Comparison of ENCODE assay signal across 9 cellular contexts in genomic region chr10:18501198-18501597, GRCh38.
DNase-seq lines count a peak whose midpoint lies in the region; ATAC-seq and TF ChIP-seq lines count a peak whose summit lies in the region.
"Had no signal": no experiment of that assay in that cellular context is flagged by ENCODE, and none has a peak within 500 bp of the region (broad histone marks: within the 10 kb centered on the region; RNA-seq: fewer than 3 reads in every experiment).

No MANE protein-coding gene starts in this region.

- no peaks in the 10 kb centered on the region for H3K9me3 Mint-ChIP-seq in stimulated activated naive B cell treated with anti-CD40 and anti-IgM and Interleukin-4, amounts not matched to agents 10 μg/mL and 1 μg/mL and 100 μg/mL, for 72 hours

- H3K27me3 Mint-ChIP-seq in stimulated activated naive B cell treated with anti-CD40 and anti-IgM and Interleukin-4, amounts not matched to agents 10 μg/mL and 1 μg/mL and 100 μg/mL, for 72 hours, result no peaks in the 10 kb centered on the region

- H3K27ac ChIP-seq in heart right ventricle, result peak overlapping the region in 1 of 10 donors; percentile 13
- H3K27ac ChIP-seq: skin epidermis had no signal

- intact Hi-C loops in heart right ventricle (cut with DNase I), result no loop called here

- DNase-seq in GM10266 (ENCODE audit: extremely low spot score), result peak; percentile 9
- DNase-seq in fibroblast of gingiva (ENCODE audit: low read depth), result peak; percentile 27
- no peak for DNase-seq in stimulated activated naive B cell treated with anti-CD40 and anti-IgM and Interleukin-4, amounts not matched to agents 10 μg/mL and 1 μg/mL and 100 μg/mL, for 72 hours
- no peak for DNase-seq in NCI-H2196 treated with DMSO at 0.1 percent for 48 hours (lab: John Stamatoyannopoulos, UW; ENCODE audit: unreplicated experiment)
- DNase-seq in heart right ventricle, result no peak
- DNase-seq in MV-4-11 (lab: John Stamatoyannopoulos, UW), result no peak

- peaks cover 0 to 22% (median 11%) of the 10 kb centered on the region in 9 donors for H3K4me1 ChIP-seq in heart right ventricle

- 83 to 87% methylated on average over 3 of the region's 3 CpGs for WGBS in heart right ventricle, 2 donors

- H3K4me3 ChIP-seq in heart right ventricle, result no peak overlapping the region
- H3K4me3 ChIP-seq: skin epidermis had no signal

- H3K36me3 ChIP-seq in heart right ventricle, result peaks cover 0 to 21% (median 0%) of the 10 kb centered on the region in 9 donors

- no peaks in the 10 kb centered on the region for H3K36me3 Mint-ChIP-seq in stimulated activated naive B cell treated with anti-CD40 and anti-IgM and Interleukin-4, amounts not matched to agents 10 μg/mL and 1 μg/mL and 100 μg/mL, for 72 hours

- no peak overlapping the region for H3K4me3 Mint-ChIP-seq in stimulated activated naive B cell treated with anti-CD40 and anti-IgM and Interleukin-4, amounts not matched to agents 10 μg/mL and 1 μg/mL and 100 μg/mL, for 72 hours

- no peak for TF ChIP-seq CTCF in GM10266 (IDR thresholded peaks at IDR 0.05; ENCODE audit: control insufficient read depth, insufficient read depth, low read depth, missing control alignments)
- no peak for TF ChIP-seq CTCF in heart right ventricle (IDR thresholded peaks at IDR 0.05)

- peak; percentile 96 for ATAC-seq in GM21390 (IDR thresholded peaks at IDR 0.05; ENCODE audit: unreplicated experiment)
- ATAC-seq in HG03558 (IDR thresholded peaks at IDR 0.05; ENCODE audit: extremely low read depth, unreplicated experiment), result peak; percentile 98
- no peak for ATAC-seq in stimulated activated naive B cell treated with anti-CD40 and anti-IgM and Interleukin-4, amounts not matched to agents 10 μg/mL and 1 μg/mL and 100 μg/mL, for 72 hours (replicated peaks)
- no peak for ATAC-seq in heart right ventricle

- H3K9me3 ChIP-seq in heart right ventricle, result no peaks in the 10 kb centered on the region

- H3K27ac Mint-ChIP-seq in stimulated activated naive B cell treated with anti-CD40 and anti-IgM and Interleukin-4, amounts not matched to agents 10 μg/mL and 1 μg/mL and 100 μg/mL, for 72 hours, result no peak overlapping the region

- no peaks in the 10 kb centered on the region for H3K27me3 ChIP-seq in heart right ventricle

- no peaks in the 10 kb centered on the region for H3K4me1 Mint-ChIP-seq in stimulated activated naive B cell treated with anti-CD40 and anti-IgM and Interleukin-4, amounts not matched to agents 10 μg/mL and 1 μg/mL and 100 μg/mL, for 72 hours

Comparison
In these comparisons a context has a peak if more than half of its experiments do, and no peak if none do; other contexts are left out.
1. DNase-seq: peak in GM10266 (single experiment) and fibroblast of gingiva (single experiment); none in stimulated activated naive B cell treated with anti-CD40 and anti-IgM and Interleukin-4, amounts not matched to agents 10 μg/mL and 1 μg/mL and 100 μg/mL, for 72 hours (single experiment), NCI-H2196 treated with DMSO at 0.1 percent for 48 hours (single experiment), heart right ventricle (0 of 2) and MV-4-11 (single experiment).
2. ATAC-seq: peak in GM21390 (single experiment) and HG03558 (single experiment); none in stimulated activated naive B cell treated with anti-CD40 and anti-IgM and Interleukin-4, amounts not matched to agents 10 μg/mL and 1 μg/mL and 100 μg/mL, for 72 hours (0 of 2) and heart right ventricle (0 of 8).